Comparison of ENCODE assay signal across 9 cellular contexts in the genomic region with DNA sequence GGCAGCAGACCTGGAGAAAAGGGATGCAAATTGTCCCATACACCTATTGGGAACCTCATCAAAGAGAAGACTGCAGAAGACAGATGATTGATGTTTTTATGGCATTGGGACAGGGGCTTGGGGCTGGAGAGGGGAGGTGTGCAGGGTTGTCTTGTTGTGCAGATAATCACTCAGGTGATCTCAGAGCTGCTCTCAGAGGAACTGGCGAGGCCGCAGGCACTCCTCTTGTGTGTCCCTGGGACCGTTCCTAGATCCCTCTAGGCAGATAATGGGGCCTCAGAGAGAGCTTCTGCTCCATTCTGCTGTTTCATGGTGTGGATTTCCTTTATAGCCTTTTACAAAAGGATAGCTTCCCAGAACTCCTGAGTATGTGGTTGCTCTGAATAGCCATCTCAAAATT. TPM values are rescaled to one million over a fixed set of nuclear protein-coding genes. Genes with fewer than 3 reads are reported as not detected.
DNase-seq lines count a peak whose midpoint lies in the region; ATAC-seq, FAIRE-seq and TF ChIP-seq lines count a peak whose summit lies in the region.
"Had no signal": no experiment of that assay in that cellular context is flagged by ENCODE, and none has a peak within 500 bp of the region (broad histone marks: within the 10 kb centered on the region; RNA-seq: fewer than 3 reads in every experiment).

No MANE protein-coding gene starts in this region.

- intact Hi-C loops in Right ventricle myocardium superior (cut with DNase I) = no loop called here
- intact Hi-C loops in GM12878 (cut with micrococcal nuclease; ENCODE audit: unreplicated experiment) = no loop called here
- intact Hi-C loops in vagina (cut with DNase I) = loop anchor here (10.0 kb wide), 1 partner anchor 117 kb away; the partner anchor contains the start of gene EIF4A3

- peak overlapping the region; percentile 7; the same call in 1 of the 2 replicates for H3K9ac ChIP-seq in GM12878 (ENCODE audit: control insufficient read depth, insufficient read depth, low read length)

- TF ChIP-seq POLR2A in GM12878 (IDR thresholded peaks at IDR 0.05; ENCODE audit: low read depth, low read length) (no peak), vagina (IDR thresholded peaks at IDR 0.05) (no peak)

- DNase-seq in right atrium auricular region (ENCODE audit: low spot score) = no peak
- DNase-seq in Right ventricle myocardium superior = no peak
- DNase-seq in GM12878 (ENCODE audit: low read depth, low spot score) = no peak
- DNase-seq in mesothelial cell of epicardium (ENCODE audit: low spot score in 2 of 2, unreplicated experiment in 2 of 2) = no peak
- DNase-seq in vagina (ENCODE audit: extremely low spot score in 2 of 2) = no peak
- DNase-seq in occipital lobe (lab: John Stamatoyannopoulos, UW) = no peak
- DNase-seq: stimulated activated CD4-positive, alpha-beta T cell treated with anti-CD3 and anti-CD28 coated beads, Interleukin-4, amount 100 ng/mL, for 1 hour had no signal

- CTCF ChIA-PET in GM12878 (lab: Yijun Ruan, JAX) = interaction anchor here (1.2 kb wide), 1 partner anchor 161 kb away, joined by 4 read pairs; the partner anchor contains the start of gene GAA

- TF ChIP-seq RAD21 in GM12878 (IDR thresholded peaks at IDR 0.05; ENCODE audit: insufficient read depth, low read depth, low read length) = no peak

- H3K4me1 Mint-ChIP-seq in mesothelial cell of epicardium = peaks cover 14% of the 10 kb centered on the region

- no TSS peak for BruUV-seq in GM12878 (replicated peaks; lab: Mats Ljungman, UMichigan)

- POLR2A ChIA-PET in GM12878 (lab: Charles Lee) = no interaction called here

- WGBS in GM12878 (ENCODE audit: insufficient coverage, insufficient replicate concordance, low lambda C conversion rate, missing lambda C conversion rate) = 100% methylated on average over 3 of the region's 3 CpGs

- peaks cover 11% of the 10 kb centered on the region for H3K36me3 Mint-ChIP-seq in mesothelial cell of epicardium

- SMC1A ChIA-PET in GM12878 (lab: Charles Lee; ENCODE audit: uncharacterized antibody, unreplicated experiment) = no interaction called here

- peak overlapping the region; percentile 56 for H3K4me2 ChIP-seq in GM12878 (ENCODE audit: control insufficient read depth, insufficient read depth)

- no peak for TF ChIP-seq CTCF in right atrium auricular region (IDR thresholded peaks at IDR 0.05)
- TF ChIP-seq CTCF in GM12878 (IDR thresholded peaks at IDR 0.05 in 2 of 3, conservative IDR thresholded peaks at IDR 0.05 in 1 of 3; ENCODE audit: control insufficient read depth in 2 of 3, extremely low read depth in 1 of 3, insufficient read depth in 1 of 3, low read depth in 3 of 3, low read length in 3 of 3) = no peak
- TF ChIP-seq CTCF in mesothelial cell of epicardium (IDR thresholded peaks at IDR 0.05; ENCODE audit: unreplicated experiment) = no peak
- no peak for TF ChIP-seq CTCF in vagina (IDR thresholded peaks at IDR 0.05)

- no peak for FAIRE-seq in GM12878 (lab: Jason Lieb, UNC)

- peak overlapping the region; percentile 85 for H3K27ac Mint-ChIP-seq in mesothelial cell of epicardium

- H3K4me1 ChIP-seq in right atrium auricular region = peaks cover 0 to 37% of the 10 kb centered on the region in 2 donors
- H3K4me1 ChIP-seq in GM12878 (ENCODE audit: control insufficient read depth, insufficient read depth, low read length) = peaks cover 52% of the 10 kb centered on the region
- peaks cover 57% of the 10 kb centered on the region for H3K4me1 ChIP-seq in vagina

- peaks cover 6% of the 10 kb centered on the region for H3K36me3 ChIP-seq in right atrium auricular region
- peaks cover 0 to 9% of the 10 kb centered on the region in 2 experiments; a peak in 1 of 4 replicates for H3K36me3 ChIP-seq in GM12878 (ENCODE audit: control insufficient read depth in 2 of 2, insufficient read depth in 2 of 2, low read length in 1 of 2)
- H3K36me3 ChIP-seq in vagina = no peaks in the 10 kb centered on the region

- in situ Hi-C loops in GM12878 (cut with MboI) = no loop called here

- no peak overlapping the region for H3K4me3 ChIP-seq in right atrium auricular region
- H3K4me3 ChIP-seq in GM12878 = peak overlapping the region; percentile 97
- H3K4me3 ChIP-seq in vagina = peak overlapping the region in 1 of 2 donors; percentile 89

- H3K27me3 Mint-ChIP-seq in mesothelial cell of epicardium (ENCODE audit: low read depth) = no peaks in the 10 kb centered on the region

- no peaks in the 10 kb centered on the region for H3K9me3 ChIP-seq in right atrium auricular region
- no peaks in the 10 kb centered on the region for H3K9me3 ChIP-seq in GM12878 (replicated peaks; ENCODE audit: control insufficient read depth, insufficient read depth, low read length)
- no peaks in the 10 kb centered on the region for H3K9me3 ChIP-seq in vagina

- H4K20me1 ChIP-seq in GM12878 (ENCODE audit: control insufficient read depth, insufficient read depth) = peaks cover 5% of the 10 kb centered on the region; the same call in 1 of the 2 replicates

- no peak for TF ChIP-seq EP300 in GM12878 (IDR thresholded peaks at IDR 0.05; ENCODE audit: borderline replicate concordance in 1 of 2, control insufficient read depth in 1 of 2, low read depth in 2 of 2, low read length in 2 of 2)

- RAD21 ChIA-PET in GM12878 (lab: Charles Lee; ENCODE audit: unreplicated experiment) = interaction anchor here (4.3 kb wide), 1 partner anchor 43 kb away, joined by 10 read pairs; the partner anchor contains the start of genes SGSH and SLC26A11

- no peaks in the 10 kb centered on the region for H3K9me3 Mint-ChIP-seq in mesothelial cell of epicardium

- peak overlapping the region; percentile 92 to 97 for H3K27ac ChIP-seq in right atrium auricular region
- H3K27ac ChIP-seq in GM12878 (ENCODE audit: control insufficient read depth, insufficient read depth) = peak overlapping the region; percentile 82; the same call in 1 of the 2 replicates
- peak overlapping the region; percentile 99 for H3K27ac ChIP-seq in vagina

- H3K27me3 ChIP-seq in right atrium auricular region (no peaks in the 10 kb centered on the region), GM12878 (replicated peaks in 1 of 2; ENCODE audit: control insufficient read depth in 2 of 2, insufficient read depth in 2 of 2, low read length in 1 of 2) (no peaks in the 10 kb centered on the region), vagina (no peaks in the 10 kb centered on the region)

- H3K79me2 ChIP-seq in GM12878 (ENCODE audit: control insufficient read depth, insufficient read depth, low read length) = peaks cover 52% of the 10 kb centered on the region

- no peak overlapping the region for H2AFZ ChIP-seq in GM12878 (ENCODE audit: control insufficient read depth, low read depth, low read length)

- peak overlapping the region; percentile 78 for H3K4me3 Mint-ChIP-seq in mesothelial cell of epicardium

- ATAC-seq in Right ventricle myocardium superior (ENCODE audit: poor library complexity) (no peak), GM12878 (no peak), HG03571 (IDR thresholded peaks at IDR 0.05; ENCODE audit: unreplicated experiment) (no peak), GM18520 (IDR thresholded peaks at IDR 0.05; ENCODE audit: unreplicated experiment) (no peak)

RNA-seq across cellular contexts. Expression of gene RNF213, which starts 1.6 kb away (rescaled TPM):
- total RNA-seq in right atrium auricular region = 10 to 100 TPM; 27.3 to 36.8 TPM
- 29.9 TPM for total RNA-seq in Right ventricle myocardium superior
- total RNA-seq in GM12878 (2013; cell fraction: nucleolus; rRNA removed) = 595 and 707 TPM in 2 replicates
- total RNA-seq in GM12878 (2014; rRNA removed) = 84.7 and 105 TPM in 2 replicates
- 54.8 and 60.3 TPM in 2 replicates for total RNA-seq in GM12878 (2014; rRNA removed; fragmentation: Illumina TruSeq; extraction: Trizol)
- total RNA-seq in GM12878 (2021) = 129 and 145 TPM in 2 replicates
- 66.3 TPM for polyA plus RNA-seq in GM12878 (2011; ENCODE audit: low read depth)
- polyA plus RNA-seq in GM12878 (2011; rRNA removed) = 58.2 and 76.8 TPM in 2 replicates
- 51.9 and 56.6 TPM in 2 replicates for polyA plus RNA-seq in GM12878 (2011; cell fraction: cytosol; rRNA removed)
- polyA plus RNA-seq in GM12878 (2011; cell fraction: nucleus; rRNA removed) = 460 and 635 TPM in 2 replicates
- 82.0 and 104 TPM in 2 replicates for polyA plus RNA-seq in GM12878 (2012)
- 97.1 and 113 TPM in 2 replicates for polyA plus RNA-seq in GM12878 (2014; fragmentation: Illumina TruSeq; extraction: Trizol)
- polyA plus RNA-seq in GM12878 (2014; fragmentation: Nextera tagmentation; extraction: Ambion mirVana) = 10 to 100 TPM; 18.6 to 23.6 TPM
- 79.3 and 95.1 TPM in 2 replicates for polyA plus RNA-seq in GM12878 (2014; rRNA removed)
- 10 to 100 TPM; 52.4 to 53.6 TPM for polyA plus RNA-seq in GM12878 (2016; fragmentation: Nextera tagmentation; extraction: Ambion mirVana)
- polyA minus RNA-seq in GM12878 (2011; rRNA and poly(A)+ RNA removed) = 191 and 202 TPM in 2 replicates
- 72.8 and 86.2 TPM in 2 replicates for polyA minus RNA-seq in GM12878 (2011; cell fraction: cytosol; rRNA and poly(A)+ RNA removed)
- polyA minus RNA-seq in GM12878 (2011; cell fraction: nucleus; rRNA and poly(A)+ RNA removed) = 196 and 291 TPM in 2 replicates
- 62.6 to 76.7 TPM (median 63.4 TPM) in 3 replicates for total RNA-seq in mesothelial cell of epicardium
- total RNA-seq in vagina = 144 TPM
- total RNA-seq in occipital lobe = 17.5 TPM

RNA-seq across cellular contexts. Expression of gene SLC26A11, which starts 42.1 kb away (rescaled TPM):
- 1 to 10 TPM; 2.2 to 9.0 TPM for total RNA-seq in right atrium auricular region
- 5.1 TPM for total RNA-seq in Right ventricle myocardium superior
- 14.5 and 18.3 TPM in 2 replicates for total RNA-seq in GM12878 (2013; cell fraction: nucleolus; rRNA removed)
- 2.1 and 3.3 TPM in 2 replicates for total RNA-seq in GM12878 (2014; rRNA removed)
- 0.46 and 0.54 TPM in 2 replicates for total RNA-seq in GM12878 (2014; rRNA removed; fragmentation: Illumina TruSeq; extraction: Trizol)
- total RNA-seq in GM12878 (2021) = 1.5 and 2.2 TPM in 2 replicates
- polyA plus RNA-seq in GM12878 (2011; ENCODE audit: low read depth) = 2.1 TPM
- polyA plus RNA-seq in GM12878 (2011; rRNA removed) = 0.36 and 0.65 TPM in 2 replicates
- 1.0 and 1.4 TPM in 2 replicates for polyA plus RNA-seq in GM12878 (2011; cell fraction: cytosol; rRNA removed)
- polyA plus RNA-seq in GM12878 (2011; cell fraction: nucleus; rRNA removed) = 12.5 and 13.2 TPM in 2 replicates
- polyA plus RNA-seq in GM12878 (2012) = 4.4 and 5.4 TPM in 2 replicates
- polyA plus RNA-seq in GM12878 (2014; fragmentation: Illumina TruSeq; extraction: Trizol) = 0.22 and 0.73 TPM in 2 replicates
- under 1 TPM in 1 of 2 experiments, not detected in 1; 0.05 TPM for polyA plus RNA-seq in GM12878 (2014; fragmentation: Nextera tagmentation; extraction: Ambion mirVana)
- 4.1 TPM in 2 replicates for polyA plus RNA-seq in GM12878 (2014; rRNA removed)
- 1 to 10 TPM; 1.2 to 2.2 TPM for polyA plus RNA-seq in GM12878 (2016; fragmentation: Nextera tagmentation; extraction: Ambion mirVana)
- polyA minus RNA-seq in GM12878 (2011; rRNA and poly(A)+ RNA removed) = 0.44 and 0.46 TPM in 2 replicates
- not detected in 2 replicates for polyA minus RNA-seq in GM12878 (2011; cell fraction: cytosol; rRNA and poly(A)+ RNA removed)
- polyA minus RNA-seq in GM12878 (2011; cell fraction: nucleus; rRNA and poly(A)+ RNA removed) = 2.8 and 4.0 TPM in 2 replicates
- total RNA-seq in mesothelial cell of epicardium = 32.5 to 41.2 TPM (median 36.3 TPM) in 3 replicates
- 22.8 TPM for total RNA-seq in vagina
- total RNA-seq in occipital lobe = 4.8 TPM

RNA-seq across cellular contexts. Expression of gene SGSH, which starts 42.2 kb away (rescaled TPM):
- total RNA-seq in right atrium auricular region (10 to 100 TPM; 10.6 to 13.7 TPM), Right ventricle myocardium superior (13.4 TPM), GM12878 (2014; rRNA removed) (4.4 and 4.5 TPM in 2 replicates), GM12878 (2014; rRNA removed; fragmentation: Illumina TruSeq; extraction: Trizol) (3.4 and 3.9 TPM in 2 replicates), GM12878 (2021) (12.0 and 16.0 TPM in 2 replicates), mesothelial cell of epicardium (49.6 to 57.0 TPM (median 53.7 TPM) in 3 replicates), vagina (47.6 TPM), occipital lobe (1.9 TPM)
- total RNA-seq in GM12878 (2013; cell fraction: nucleolus; rRNA removed) = 53.8 and 65.3 TPM in 2 replicates
- 11.0 TPM for polyA plus RNA-seq in GM12878 (2011; ENCODE audit: low read depth)
- polyA plus RNA-seq in GM12878 (2011; rRNA removed) (5.8 and 6.2 TPM in 2 replicates), GM12878 (2014; fragmentation: Illumina TruSeq; extraction: Trizol) (4.5 and 5.7 TPM in 2 replicates), GM12878 (2014; fragmentation: Nextera tagmentation; extraction: Ambion mirVana) (1 to 10 TPM in 1 of 2 experiments, under 1 TPM in 1; 0.13 to 1.3 TPM), GM12878 (2014; rRNA removed) (10.2 and 12.9 TPM in 2 replicates), GM12878 (2016; fragmentation: Nextera tagmentation; extraction: Ambion mirVana) (10 to 100 TPM; 14.0 to 17.2 TPM)
- polyA plus RNA-seq in GM12878 (2011; cell fraction: cytosol; rRNA removed) = 7.8 and 9.5 TPM in 2 replicates
- 69.7 and 83.3 TPM in 2 replicates for polyA plus RNA-seq in GM12878 (2011; cell fraction: nucleus; rRNA removed)
- polyA plus RNA-seq in GM12878 (2012) = 22.7 and 24.5 TPM in 2 replicates
- polyA minus RNA-seq in GM12878 (2011; rRNA and poly(A)+ RNA removed) = 3.8 and 4.3 TPM in 2 replicates
- 4.9 and 10.6 TPM in 2 replicates for polyA minus RNA-seq in GM12878 (2011; cell fraction: cytosol; rRNA and poly(A)+ RNA removed)
- polyA minus RNA-seq in GM12878 (2011; cell fraction: nucleus; rRNA and poly(A)+ RNA removed) = 6.4 and 13.8 TPM in 2 replicates
